ENCODE assay signal across 11 cellular contexts in the genomic region with DNA sequence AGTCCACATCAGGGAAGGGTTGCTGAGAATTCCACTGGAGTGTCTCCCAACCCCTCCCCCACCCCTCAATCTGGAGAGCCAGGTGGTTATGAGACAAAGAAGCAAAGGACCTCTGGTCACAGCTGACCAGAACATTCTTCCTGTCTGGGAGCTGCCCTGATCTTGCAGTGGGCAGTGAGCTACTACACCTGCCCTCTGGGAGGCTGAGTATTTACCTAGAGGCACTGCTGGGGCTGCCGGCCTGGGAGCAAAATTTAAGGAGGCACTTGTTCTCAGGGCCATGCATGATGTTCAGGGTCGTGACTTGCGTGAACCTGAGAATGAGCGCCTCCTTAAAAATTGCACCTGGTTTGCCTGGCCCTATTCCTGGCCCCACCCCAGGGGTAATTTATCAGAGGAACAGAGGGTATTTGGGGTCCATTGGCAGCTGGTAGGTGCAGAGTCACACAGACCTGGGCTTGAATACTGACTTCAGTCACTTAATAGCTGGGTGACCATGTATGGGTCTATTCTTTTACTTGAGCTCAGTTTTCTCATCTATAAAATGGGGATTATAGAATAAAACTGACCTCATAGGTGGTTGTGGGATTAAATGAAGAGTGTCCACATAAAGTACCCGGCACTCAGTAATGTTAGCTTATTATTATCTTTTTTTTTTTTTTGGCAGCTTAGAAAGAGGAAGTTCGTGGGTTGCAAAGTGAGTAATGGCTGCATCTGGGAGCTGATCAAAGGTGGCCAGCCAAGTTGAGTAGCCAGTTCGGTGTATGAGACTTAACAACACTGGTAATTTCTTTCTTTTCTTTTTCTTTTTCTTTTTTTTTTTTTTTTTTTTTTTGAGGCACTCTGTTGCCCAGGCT.
DNase-seq lines count a peak whose midpoint lies in the region; ATAC-seq and TF ChIP-seq lines count a peak whose summit lies in the region.
"Had no signal": no experiment of that assay in that cellular context is flagged by ENCODE, and none has a peak within 500 bp of the region (broad histone marks: within the 10 kb centered on the region; RNA-seq: fewer than 3 reads in every experiment).

No MANE protein-coding gene starts in this region.

- no peak overlapping the region for H3K27ac Mint-ChIP-seq in stimulated activated naive B cell treated with anti-CD40 and anti-IgM and Interleukin-4, amounts not matched to agents 10 μg/mL and 1 μg/mL and 100 μg/mL, for 72 hours

- no peaks in the 10 kb centered on the region for H3K9me3 Mint-ChIP-seq in stimulated activated naive B cell treated with anti-CD40 and anti-IgM and Interleukin-4, amounts not matched to agents 10 μg/mL and 1 μg/mL and 100 μg/mL, for 72 hours

- H3K27ac ChIP-seq in gastrocnemius medialis = no peak overlapping the region

- peaks cover 0 to 3% of the 10 kb centered on the region in 2 donors for H3K4me1 ChIP-seq in gastrocnemius medialis

- H3K27me3 ChIP-seq in gastrocnemius medialis = no peaks in the 10 kb centered on the region

- no peak overlapping the region for H3K4me3 ChIP-seq in cardiac fibroblast (replicated peaks in 1 of 2; ENCODE audit: low read depth in 2 of 2, low read length in 2 of 2)
- no peak overlapping the region for H3K4me3 ChIP-seq in gastrocnemius medialis

- H3K27me3 Mint-ChIP-seq in stimulated activated naive B cell treated with anti-CD40 and anti-IgM and Interleukin-4, amounts not matched to agents 10 μg/mL and 1 μg/mL and 100 μg/mL, for 72 hours = peaks cover 0 to 9% of the 10 kb centered on the region in 2 donors

- DNase-seq in NCI-H748 (lab: John Stamatoyannopoulos, UW; ENCODE audit: unreplicated experiment) (peak; percentile 51), NCI-H748 treated with DMSO at 0.1 percent for 48 hours (lab: John Stamatoyannopoulos, UW) (no peak), NCI-H226 (peak; percentile 25), cardiac fibroblast (ENCODE audit: low read depth in 2 of 2) (peak; percentile 72 to 76), gastrocnemius medialis (no peak)
- peak; percentile 24 for DNase-seq in stimulated activated naive B cell treated with anti-CD40 and anti-IgM and Interleukin-4, amounts not matched to agents 10 μg/mL and 1 μg/mL and 100 μg/mL, for 72 hours
- DNase-seq: activated naive CD4-positive, alpha-beta T cell treated with Interleukin-2 at 50 U/mL for 16 hours; stimulated activated naive CD4-positive, alpha-beta T cell treated with Interleukin-2 at 50 U/mL for 16 hours; T-helper 1 cell had no signal

- peaks cover 13 to 18% of the 10 kb centered on the region in 2 donors for H3K4me1 Mint-ChIP-seq in stimulated activated naive B cell treated with anti-CD40 and anti-IgM and Interleukin-4, amounts not matched to agents 10 μg/mL and 1 μg/mL and 100 μg/mL, for 72 hours

- TF ChIP-seq CTCF in cardiac fibroblast (IDR thresholded peaks at IDR 0.05; ENCODE audit: low read depth, low read length) = no peak
- TF ChIP-seq CTCF in gastrocnemius medialis (IDR thresholded peaks at IDR 0.05 in 4 of 5, conservative IDR thresholded peaks at IDR 0.05 in 1 of 5) = no peak

- H3K4me3 Mint-ChIP-seq in stimulated activated naive B cell treated with anti-CD40 and anti-IgM and Interleukin-4, amounts not matched to agents 10 μg/mL and 1 μg/mL and 100 μg/mL, for 72 hours = no peak overlapping the region

- H3K36me3 ChIP-seq in gastrocnemius medialis = no peaks in the 10 kb centered on the region

- H3K9me3 ChIP-seq in gastrocnemius medialis = no peaks in the 10 kb centered on the region

- peak; percentile 97 to 98 for ATAC-seq in stimulated activated naive B cell treated with anti-CD40 and anti-IgM and Interleukin-4, amounts not matched to agents 10 μg/mL and 1 μg/mL and 100 μg/mL, for 72 hours (replicated peaks)
- ATAC-seq in HG03442 (IDR thresholded peaks at IDR 0.05; ENCODE audit: unreplicated experiment) (no peak), gastrocnemius medialis (no peak), HG02852 (IDR thresholded peaks at IDR 0.05; ENCODE audit: unreplicated experiment) (no peak)

- TF ChIP-seq POLR2A in gastrocnemius medialis (IDR thresholded peaks at IDR 0.05) = no peak

- in situ Hi-C loops in gastrocnemius medialis (cut with MboI; ENCODE audit: low sequenced_read_pairs in 4 of 4) = no loop called here

- no peaks in the 10 kb centered on the region for H3K36me3 Mint-ChIP-seq in stimulated activated naive B cell treated with anti-CD40 and anti-IgM and Interleukin-4, amounts not matched to agents 10 μg/mL and 1 μg/mL and 100 μg/mL, for 72 hours

- intact Hi-C loops in gastrocnemius medialis (cut with DNase I; ENCODE audit: low total_unique reads) = no loop called here

Comparison
In these comparisons a context has a peak if more than half of its experiments do, and no peak if none do; other contexts are left out.
1. DNase-seq: peak in NCI-H748 (single experiment), NCI-H226 (single experiment), cardiac fibroblast (2 of 2) and stimulated activated naive B cell treated with anti-CD40 and anti-IgM and Interleukin-4, amounts not matched to agents 10 μg/mL and 1 μg/mL and 100 μg/mL, for 72 hours (single experiment); none in NCI-H748 treated with DMSO at 0.1 percent for 48 hours (single experiment) and gastrocnemius medialis (0 of 2).
2. ATAC-seq: peak in stimulated activated naive B cell treated with anti-CD40 and anti-IgM and Interleukin-4, amounts not matched to agents 10 μg/mL and 1 μg/mL and 100 μg/mL, for 72 hours (2 of 2); none in HG03442 (single experiment), gastrocnemius medialis (0 of 2) and HG02852 (single experiment).